12 cellular contexts compared by ENCODE assay signal in genomic region chr4:12118651-12119213, GRCh38.
DNase-seq lines count a peak whose midpoint lies in the region; ATAC-seq and TF ChIP-seq lines count a peak whose summit lies in the region.
"Had no signal": no experiment of that assay in that cellular context is flagged by ENCODE, and none has a peak within 500 bp of the region (broad histone marks: within the 10 kb centered on the region; RNA-seq: fewer than 3 reads in every experiment).

No MANE protein-coding gene starts in this region.

- H3K4me1 ChIP-seq in uterus: no peaks in the 10 kb centered on the region
- H3K4me1 ChIP-seq: BLaER1, thyroid gland had no signal

- TF ChIP-seq CTCF in GM12865 (IDR thresholded peaks at IDR 0.05; ENCODE audit: insufficient read depth, low read depth, low read length, missing control alignments): no peak
- TF ChIP-seq CTCF in uterus (IDR thresholded peaks at IDR 0.05): no peak

- intact Hi-C loops in uterus (cut with DNase I; ENCODE audit: low total_unique reads): no loop called here

- H3K4me3 ChIP-seq in GM12865 (ENCODE audit: low read depth, low read length) (no peak overlapping the region), uterus (no peak overlapping the region)
- H3K4me3 ChIP-seq: BLaER1, SK-N-MC, thyroid gland had no signal

- H3K9me3 ChIP-seq in uterus: no peaks in the 10 kb centered on the region
- H3K9me3 ChIP-seq: thyroid gland had no signal

- no peaks in the 10 kb centered on the region for H3K27me3 ChIP-seq in uterus
- H3K27me3 ChIP-seq: BLaER1, thyroid gland had no signal

- ATAC-seq in GM21528 (IDR thresholded peaks at IDR 0.05; ENCODE audit: low FRiP score, unreplicated experiment): peak; percentile 88
- peak; percentile 77 for ATAC-seq in HG03520 (IDR thresholded peaks at IDR 0.05; ENCODE audit: unreplicated experiment)
- ATAC-seq in esophagus mucosa: peak; percentile 36
- ATAC-seq: left colon had no signal

- no peak overlapping the region for H3K27ac ChIP-seq in uterus
- H3K27ac ChIP-seq: BLaER1, SK-N-MC, thyroid gland had no signal

- DNase-seq in GM12865 (ENCODE audit: low read depth) (peak; percentile 1), uterus (no peak), NCI-H146 treated with DMSO at 0.1 percent for 48 hours (lab: John Stamatoyannopoulos, UW; ENCODE audit: unreplicated experiment) (no peak), RKO (ENCODE audit: low spot score) (no peak)
- DNase-seq in activated effector memory CD4-positive, alpha-beta T cell treated with Interleukin-2 at 50 U/mL for 16 hours: no peak
- DNase-seq: left colon, thyroid gland had no signal

- H3K36me3 ChIP-seq in uterus: no peaks in the 10 kb centered on the region
- H3K36me3 ChIP-seq: BLaER1, thyroid gland had no signal

- no peak for TF ChIP-seq POLR2A in uterus (IDR thresholded peaks at IDR 0.05)

Comparison
In these comparisons a context has a peak if more than half of its experiments do, and no peak if none do; other contexts are left out.
1. ATAC-seq: peak in every context shown above with its lines; median percentile 88 in GM21528; 77 in HG03520; 36 in esophagus mucosa.